Comparison of ENCODE assay signal across 9 cellular contexts in genomic region chr6:167893416-167893815, GRCh38.
A peak's percentile ranks its signal among the peaks of the same experiment; 100 is the strongest.
DNase-seq lines count a peak whose midpoint lies in the region; ATAC-seq and TF ChIP-seq lines count a peak whose summit lies in the region.
"Had no signal": no experiment of that assay in that cellular context is flagged by ENCODE, and none has a peak within 500 bp of the region (broad histone marks: within the 10 kb centered on the region; RNA-seq: fewer than 3 reads in every experiment).

No MANE protein-coding gene starts in this region.

- no peak overlapping the region for H3K4me3 ChIP-seq in MG63
- no peak overlapping the region for H3K4me3 ChIP-seq in mucosa of descending colon
- H3K4me3 ChIP-seq: adrenal gland had no signal

- H3K4me1 ChIP-seq in mucosa of descending colon (ENCODE audit: low read depth): no peaks in the 10 kb centered on the region
- H3K4me1 ChIP-seq: adrenal gland had no signal

- no peak for TF ChIP-seq CTCF in mucosa of descending colon (IDR thresholded peaks at IDR 0.05)

- DNase-seq in MG63: peak; percentile 9
- DNase-seq in iPS DF 19.7 (ENCODE audit: low read depth, low spot score): peak; percentile 35
- no peak for DNase-seq in stimulated activated naive CD4-positive, alpha-beta T cell (lab: John Stamatoyannopoulos, UW)
- no peak for DNase-seq in mucosa of descending colon
- DNase-seq in activated naive CD4-positive, alpha-beta T cell treated with anti-CD3 and anti-CD28 coated beads, Interleukin-2, amount 50 U/mL, for 16 hours: no peak
- DNase-seq in NCI-H187 (lab: John Stamatoyannopoulos, UW): no peak
- DNase-seq: adrenal gland had no signal

- H3K36me3 ChIP-seq in MG63: peaks cover 2% of the 10 kb centered on the region; the same call in 1 of the 2 replicates
- no peaks in the 10 kb centered on the region for H3K36me3 ChIP-seq in mucosa of descending colon (ENCODE audit: low read depth)

- ATAC-seq in GM18520 (IDR thresholded peaks at IDR 0.05; ENCODE audit: unreplicated experiment): peak; percentile 68
- peak; percentile 67 for ATAC-seq in HG02571 (IDR thresholded peaks at IDR 0.05; ENCODE audit: unreplicated experiment)
- no peak for ATAC-seq in mucosa of descending colon

- intact Hi-C loops in mucosa of descending colon (cut with DNase I, micrococcal nuclease): loop anchor here (10.0 kb wide), 2 partner anchors 389 to 409 kb away; no protein-coding TSS in a partner anchor

- H3K27me3 ChIP-seq in MG63: no peaks in the 10 kb centered on the region
- H3K27me3 ChIP-seq: adrenal gland had no signal

- no peaks in the 10 kb centered on the region for H3K9me3 ChIP-seq in MG63
- H3K9me3 ChIP-seq in mucosa of descending colon: no peaks in the 10 kb centered on the region
- H3K9me3 ChIP-seq: adrenal gland had no signal

Comparison
In these comparisons a context has a peak if more than half of its experiments do, and no peak if none do; other contexts are left out.
1. DNase-seq: peak in MG63 (single experiment) and iPS DF 19.7 (single experiment); none in stimulated activated naive CD4-positive, alpha-beta T cell (0 of 6), mucosa of descending colon (0 of 3), activated naive CD4-positive, alpha-beta T cell treated with anti-CD3 and anti-CD28 coated beads, Interleukin-2, amount 50 U/mL, for 16 hours (single experiment) and NCI-H187 (0 of 2).